Comparison of ENCODE assay signal across 18 cellular contexts in genomic region chr10:79021331-79021907, GRCh38.
"Had no signal": no experiment of that assay in that cellular context is flagged by ENCODE, and none has a peak within 500 bp of the region (broad histone marks: within the 10 kb centered on the region; RNA-seq: fewer than 3 reads in every experiment).

No MANE protein-coding gene starts in this region.

- ATAC-seq: left lung; stimulated activated naive B cell treated with anti-CD40 and anti-IgM and Interleukin-4, amounts not matched to agents 10 μg/mL and 1 μg/mL and 100 μg/mL, for 72 hours had no signal

- H3K27ac Mint-ChIP-seq: activated CD4-positive, alpha-beta memory T cell treated with anti-CD3 and anti-CD28 coated beads for 36 hours; stimulated activated naive B cell treated with anti-CD40 and anti-IgM and Interleukin-4, amounts not matched to agents 10 μg/mL and 1 μg/mL and 100 μg/mL, for 72 hours had no signal

- DNase-seq: activated CD4-positive, alpha-beta memory T cell treated with anti-CD3 and anti-CD28 coated beads for 36 hours; activated CD4-positive, CD25-positive, alpha-beta regulatory T cell treated with anti-CD3 and anti-CD28 coated beads, Interleukin-2, amount 50 U/mL, for 72 hours; activated naive CD4-positive, alpha-beta T cell treated with Interleukin-2 at 50 U/mL for 16 hours; activated T-cell treated with anti-CD3 and anti-CD28 coated beads, Interleukin-2, amount 50 U/mL, for 48 hours; foreskin fibroblast; glutamatergic neuron; left lung; mesenchymal stem cell; retina; SJCRH30; stimulated activated CD4-positive, alpha-beta T cell treated with anti-CD3 and anti-CD28 coated beads, Interleukin-1b, Interleukin-23, amount 100 ng/mL, for 48 hours; stimulated activated naive B cell treated with anti-CD40 and anti-IgM and Interleukin-4, amounts not matched to agents 10 μg/mL and 1 μg/mL and 100 μg/mL, for 72 hours; SW 1271; T-helper 9 cell had no signal

- H3K27me3 ChIP-seq: adrenal gland, esophagus muscularis mucosa, left lung, ovary had no signal

- H3K4me3 Mint-ChIP-seq: activated CD4-positive, alpha-beta memory T cell treated with anti-CD3 and anti-CD28 coated beads for 36 hours; central memory CD8-positive, alpha-beta T cell; stimulated activated naive B cell treated with anti-CD40 and anti-IgM and Interleukin-4, amounts not matched to agents 10 μg/mL and 1 μg/mL and 100 μg/mL, for 72 hours had no signal

- H3K36me3 ChIP-seq: adrenal gland, esophagus muscularis mucosa, left lung, ovary, SJCRH30 had no signal

- H3K36me3 Mint-ChIP-seq: activated CD4-positive, alpha-beta memory T cell treated with anti-CD3 and anti-CD28 coated beads for 36 hours had no signal

- H3K27ac ChIP-seq: adrenal gland, esophagus muscularis mucosa, left lung, ovary, SJCRH30 had no signal

- H3K4me3 ChIP-seq: adrenal gland, esophagus muscularis mucosa, left lung, ovary, SJCRH30 had no signal

- H3K9me3 ChIP-seq: adrenal gland, ovary, SJCRH30 had no signal
